7 cellular contexts compared by ENCODE assay signal in genomic region chr10:103608056-103608455, GRCh38.
DNase-seq lines count a peak whose midpoint lies in the region; ATAC-seq and TF ChIP-seq lines count a peak whose summit lies in the region.
"Not testable (repeated sequence)": the region's sequence is repeated elsewhere in the genome, so short reads cannot be mapped to it uniquely, and the experiment has no call there.

No MANE protein-coding gene starts in this region.

- not testable (repeated sequence) for H3K79me2 ChIP-seq in osteoblast (ENCODE audit: insufficient read depth, low read length)

- ATAC-seq in right cardiac atrium, result not testable (repeated sequence)

- not testable (repeated sequence) for TF ChIP-seq POLR2A in uterus (IDR thresholded peaks at IDR 0.05)

- H3K9me3 Mint-ChIP-seq in HFFc6; activated naive CD4-positive, alpha-beta T cell treated with anti-CD3 and anti-CD28 coated beads, Interleukin-2, amount 50 U/mL, for 24 hours: not testable (repeated sequence)

- peaks cover 16% of the 10 kb centered on the region for H3K27me3 Mint-ChIP-seq in HFFc6 (ENCODE audit: insufficient read depth)
- H3K27me3 Mint-ChIP-seq in activated naive CD4-positive, alpha-beta T cell treated with anti-CD3 and anti-CD28 coated beads, Interleukin-2, amount 50 U/mL, for 24 hours, result not testable (repeated sequence)

- not testable (repeated sequence) for H3K27ac ChIP-seq in right cardiac atrium (ENCODE audit: low read length); osteoblast (ENCODE audit: low read depth, low read length)
- peak overlapping the region; percentile 10 to 59 for H3K27ac ChIP-seq in uterus

- not testable (repeated sequence) for TF ChIP-seq CTCF in HFFc6 (IDR thresholded peaks at IDR 0.05); choroid plexus epithelial cell (conservative IDR thresholded peaks at IDR 0.05; ENCODE audit: low read depth, low read length); fibroblast of villous mesenchyme (IDR thresholded peaks at IDR 0.05; ENCODE audit: insufficient read depth, low read depth, low read length); osteoblast (IDR thresholded peaks at IDR 0.05; ENCODE audit: extremely low read depth, low read depth, low read length); uterus (IDR thresholded peaks at IDR 0.05)

- H3K4me1 ChIP-seq in right cardiac atrium (ENCODE audit: control insufficient read depth, insufficient read depth, low read length); uterus: not testable (repeated sequence)
- peaks cover 17% of the 10 kb centered on the region for H3K4me1 ChIP-seq in osteoblast (ENCODE audit: insufficient read depth, low read length)

- peaks cover 64% of the 10 kb centered on the region for H3K36me3 ChIP-seq in osteoblast (ENCODE audit: insufficient read depth, low read length)
- H3K36me3 ChIP-seq in uterus, result not testable (repeated sequence)

- peaks cover 25% of the 10 kb centered on the region for H3K4me1 Mint-ChIP-seq in HFFc6 (ENCODE audit: low read depth)
- not testable (repeated sequence) for H3K4me1 Mint-ChIP-seq in activated naive CD4-positive, alpha-beta T cell treated with anti-CD3 and anti-CD28 coated beads, Interleukin-2, amount 50 U/mL, for 24 hours

- not testable (repeated sequence) for H3K4me3 ChIP-seq in choroid plexus epithelial cell (ENCODE audit: low read depth, low read length); fibroblast of villous mesenchyme (ENCODE audit: low read depth, low read length); right cardiac atrium (ENCODE audit: low read length); osteoblast (ENCODE audit: insufficient read depth, low read length); uterus

- H3K36me3 Mint-ChIP-seq in HFFc6 (ENCODE audit: low read depth), result peaks cover 42% of the 10 kb centered on the region
- not testable (repeated sequence) for H3K36me3 Mint-ChIP-seq in activated naive CD4-positive, alpha-beta T cell treated with anti-CD3 and anti-CD28 coated beads, Interleukin-2, amount 50 U/mL, for 24 hours

- WGBS in right cardiac atrium, result 83% methylated on average over 11 of the region's 11 CpGs

- H3K9me3 ChIP-seq in right cardiac atrium (ENCODE audit: control insufficient read depth, low read length); osteoblast (ENCODE audit: low read depth, low read length); uterus: not testable (repeated sequence)

- H3K4me3 Mint-ChIP-seq in HFFc6; activated naive CD4-positive, alpha-beta T cell treated with anti-CD3 and anti-CD28 coated beads, Interleukin-2, amount 50 U/mL, for 24 hours: not testable (repeated sequence)

- intact Hi-C loops in right cardiac atrium (cut with DNase I); uterus (cut with DNase I; ENCODE audit: low total_unique reads): not testable (repeated sequence)

- H4K20me1 ChIP-seq in osteoblast (ENCODE audit: insufficient read depth, low read length), result not testable (repeated sequence)

- not testable (repeated sequence) for H3K27me3 ChIP-seq in right cardiac atrium (ENCODE audit: control insufficient read depth, insufficient read depth); osteoblast (ENCODE audit: insufficient read depth, low read length); uterus

- H3K4me2 ChIP-seq in osteoblast (ENCODE audit: insufficient read depth, low read length), result not testable (repeated sequence)

- H3K27ac Mint-ChIP-seq in HFFc6, result peak overlapping the region; percentile 21; the same call in 1 of the 2 replicates
- peak overlapping the region; percentile 17 for H3K27ac Mint-ChIP-seq in activated naive CD4-positive, alpha-beta T cell treated with anti-CD3 and anti-CD28 coated beads, Interleukin-2, amount 50 U/mL, for 24 hours

- not testable (repeated sequence) for DNase-seq in HFFc6
- DNase-seq in choroid plexus epithelial cell (ENCODE audit: low read depth) (peak; percentile 39), fibroblast of villous mesenchyme (ENCODE audit: low read depth) (peak; percentile 63), right cardiac atrium (peak in 2 of 3 donors; percentile 15 to 24), osteoblast (ENCODE audit: insufficient read length, low spot score, missing footprints) (peak; percentile 8), uterus (peak in 1 of 2 donors; percentile 62)

- not testable (repeated sequence) for H2AFZ ChIP-seq in osteoblast (ENCODE audit: low read length)
